ENCODE assay signal across 1 cellular context in the genomic region with DNA sequence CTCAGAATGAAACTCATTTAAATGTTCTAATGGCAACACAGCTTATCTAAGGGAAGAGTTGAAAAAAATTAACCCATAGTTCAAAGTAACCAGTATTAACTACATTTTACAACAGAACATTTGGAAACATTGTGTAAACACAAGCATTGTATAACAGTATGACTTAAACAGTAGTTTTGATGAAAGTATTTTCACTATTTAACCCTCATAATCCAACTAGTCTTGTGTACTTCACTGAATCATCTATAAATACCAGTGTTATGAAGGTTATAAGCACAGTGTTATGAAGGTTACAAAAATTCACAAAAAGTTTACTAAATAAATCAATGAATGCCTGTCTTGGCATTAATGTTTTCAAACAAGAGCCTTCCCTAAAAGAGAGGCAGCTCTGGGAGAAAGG.
TF ChIP-seq lines count a peak whose summit lies in the region.

No MANE protein-coding gene starts in this region.

TF ChIP-seq in IMR-90, 13 proteins besides CTCF, POLR2A, EP300 and RAD21:
- TF ChIP-seq, protein P1, sequence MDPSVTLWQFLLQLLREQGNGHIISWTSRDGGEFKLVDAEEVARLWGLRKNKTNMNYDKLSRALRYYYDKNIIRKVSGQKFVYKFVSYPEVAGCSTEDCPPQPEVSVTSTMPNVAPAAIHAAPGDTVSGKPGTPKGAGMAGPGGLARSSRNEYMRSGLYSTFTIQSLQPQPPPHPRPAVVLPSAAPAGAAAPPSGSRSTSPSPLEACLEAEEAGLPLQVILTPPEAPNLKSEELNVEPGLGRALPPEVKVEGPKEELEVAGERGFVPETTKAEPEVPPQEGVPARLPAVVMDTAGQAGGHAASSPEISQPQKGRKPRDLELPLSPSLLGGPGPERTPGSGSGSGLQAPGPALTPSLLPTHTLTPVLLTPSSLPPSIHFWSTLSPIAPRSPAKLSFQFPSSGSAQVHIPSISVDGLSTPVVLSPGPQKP (IDR thresholded peaks at IDR 0.05; ENCODE audit: borderline replicate concordance, low read depth, low read length): no peak
- TF ChIP-seq CHD1 (IDR thresholded peaks at IDR 0.05; ENCODE audit: low read depth, low read length): no peak
- TF ChIP-seq MAFK (IDR thresholded peaks at IDR 0.05; ENCODE audit: low read depth, low read length): no peak
- no peak for TF ChIP-seq FOS (IDR thresholded peaks at IDR 0.05; ENCODE audit: low read depth, low read length)
- no peak for TF ChIP-seq SMC3 (IDR thresholded peaks at IDR 0.05; ENCODE audit: low read depth, low read length)
TF ChIP-seq in IMR-90: peak in this region for 0.
